ENCODE assay signal across 9 cellular contexts in genomic region chrX:44675364-44676024, GRCh38.
DNase-seq lines count a peak whose midpoint lies in the region; ATAC-seq, FAIRE-seq and TF ChIP-seq lines count a peak whose summit lies in the region.
"Had no signal": no experiment of that assay in that cellular context is flagged by ENCODE, and none has a peak within 500 bp of the region (broad histone marks: within the 10 kb centered on the region; RNA-seq: fewer than 3 reads in every experiment).

No MANE protein-coding gene starts in this region.

- H3K36me3 ChIP-seq in esophagus muscularis mucosa, result no peaks in the 10 kb centered on the region

- TF ChIP-seq POLR2A in H54 (IDR thresholded peaks at IDR 0.05; ENCODE audit: low read depth, low read length) (no peak), esophagus muscularis mucosa (IDR thresholded peaks at IDR 0.05; ENCODE audit: low read depth) (no peak)

- POLR2A ChIA-PET in activated CD4-positive, alpha-beta T cell treated with anti-CD3 and anti-CD28 coated beads, Interleukin-2, amount 10 ng/mL, durations not matched to agents 7 days and 5 days (lab: Charles Lee), result no interaction called here

- intact Hi-C loops in esophagus muscularis mucosa (cut with DNase I), result no loop called here

- no peaks in the 10 kb centered on the region for H3K36me3 Mint-ChIP-seq in activated CD4-positive, alpha-beta T cell treated with anti-CD3 and anti-CD28 coated beads, Interleukin-2, amount 10 ng/mL, durations not matched to agents 7 days and 5 days (ENCODE audit: low read depth)
- H3K36me3 Mint-ChIP-seq: activated naive CD4-positive, alpha-beta T cell treated with anti-CD3 and anti-CD28 coated beads, Interleukin-2, amount 50 U/mL, for 24 hours had no signal

- CTCF ChIA-PET in activated CD4-positive, alpha-beta T cell treated with anti-CD3 and anti-CD28 coated beads, Interleukin-2, amount 10 ng/mL, durations not matched to agents 7 days and 5 days (lab: Charles Lee), result no interaction called here

- H3K27me3 ChIP-seq in esophagus muscularis mucosa, result no peaks in the 10 kb centered on the region

- no peak overlapping the region for H3K4me3 ChIP-seq in esophagus muscularis mucosa

- H3K9me3 ChIP-seq in esophagus muscularis mucosa, result no peaks in the 10 kb centered on the region

- no peak for ATAC-seq in HG02885 (IDR thresholded peaks at IDR 0.05; ENCODE audit: poor library complexity, unreplicated experiment)
- no peak for ATAC-seq in GM19328 (IDR thresholded peaks at IDR 0.05; ENCODE audit: unreplicated experiment)

- 47% methylated on average over 10 of the region's 10 CpGs for WGBS in esophagus muscularis mucosa

- H3K27ac Mint-ChIP-seq in activated CD4-positive, alpha-beta T cell treated with anti-CD3 and anti-CD28 coated beads, Interleukin-2, amount 10 ng/mL, durations not matched to agents 7 days and 5 days, result no peak overlapping the region
- H3K27ac Mint-ChIP-seq: activated naive CD4-positive, alpha-beta T cell treated with anti-CD3 and anti-CD28 coated beads, Interleukin-2, amount 50 U/mL, for 24 hours had no signal

- peaks cover 0 to 10% (median 4%) of the 10 kb centered on the region in 4 donors for H3K4me1 ChIP-seq in esophagus muscularis mucosa

- TF ChIP-seq EP300 in esophagus muscularis mucosa (IDR thresholded peaks at IDR 0.05), result no peak

- no peaks in the 10 kb centered on the region for H3K4me1 Mint-ChIP-seq in activated CD4-positive, alpha-beta T cell treated with anti-CD3 and anti-CD28 coated beads, Interleukin-2, amount 10 ng/mL, durations not matched to agents 7 days and 5 days
- H3K4me1 Mint-ChIP-seq: activated naive CD4-positive, alpha-beta T cell treated with anti-CD3 and anti-CD28 coated beads, Interleukin-2, amount 50 U/mL, for 24 hours had no signal

- FAIRE-seq in H54 (lab: Jason Lieb, UNC), result no peak

- no peaks in the 10 kb centered on the region for H3K9me3 Mint-ChIP-seq in activated CD4-positive, alpha-beta T cell treated with anti-CD3 and anti-CD28 coated beads, Interleukin-2, amount 10 ng/mL, durations not matched to agents 7 days and 5 days
- H3K9me3 Mint-ChIP-seq: activated naive CD4-positive, alpha-beta T cell treated with anti-CD3 and anti-CD28 coated beads, Interleukin-2, amount 50 U/mL, for 24 hours had no signal

- no peak for TF ChIP-seq CTCF in esophagus muscularis mucosa (IDR thresholded peaks at IDR 0.05)

- no peak overlapping the region for H3K27ac ChIP-seq in esophagus muscularis mucosa (replicated peaks in 1 of 4)

- H3K4me3 Mint-ChIP-seq in activated CD4-positive, alpha-beta T cell treated with anti-CD3 and anti-CD28 coated beads, Interleukin-2, amount 10 ng/mL, durations not matched to agents 7 days and 5 days, result no peak overlapping the region
- H3K4me3 Mint-ChIP-seq: activated naive CD4-positive, alpha-beta T cell treated with anti-CD3 and anti-CD28 coated beads, Interleukin-2, amount 50 U/mL, for 24 hours had no signal

- DNase-seq in H54 (ENCODE audit: insufficient read length, low spot score), result peak; percentile 12
- DNase-seq in NCI-H748 (lab: John Stamatoyannopoulos, UW; ENCODE audit: unreplicated experiment), result peak; percentile 88
- peak; percentile 90 for DNase-seq in esophagus muscularis mucosa (ENCODE audit: extremely low spot score)
- peak; percentile 92 for DNase-seq in renal cortical epithelial cell (ENCODE audit: low read depth)
- DNase-seq in activated effector memory CD4-positive, alpha-beta T cell treated with anti-CD3 and anti-CD28 coated beads, Interleukin-2, amount 50 U/mL, for 16 hours, result no peak
- DNase-seq in activated CD4-positive, alpha-beta T cell treated with anti-CD3 and anti-CD28 coated beads, Interleukin-2, amount 10 ng/mL, durations not matched to agents 7 days and 5 days, result no peak

- H3K27me3 Mint-ChIP-seq in activated CD4-positive, alpha-beta T cell treated with anti-CD3 and anti-CD28 coated beads, Interleukin-2, amount 10 ng/mL, durations not matched to agents 7 days and 5 days, result no peaks in the 10 kb centered on the region
- H3K27me3 Mint-ChIP-seq: activated naive CD4-positive, alpha-beta T cell treated with anti-CD3 and anti-CD28 coated beads, Interleukin-2, amount 50 U/mL, for 24 hours had no signal

Comparison
In these comparisons a context has a peak if more than half of its experiments do, and no peak if none do; other contexts are left out.
1. DNase-seq: peak in H54 (single experiment), NCI-H748 (single experiment), esophagus muscularis mucosa (single experiment) and renal cortical epithelial cell (single experiment); none in activated effector memory CD4-positive, alpha-beta T cell treated with anti-CD3 and anti-CD28 coated beads, Interleukin-2, amount 50 U/mL, for 16 hours (single experiment) and activated CD4-positive, alpha-beta T cell treated with anti-CD3 and anti-CD28 coated beads, Interleukin-2, amount 10 ng/mL, durations not matched to agents 7 days and 5 days (single experiment).